In genomic region chr17:50533185-50533584, GRCh38 we compare ENCODE assay signal across 2 cellular contexts.
A peak's percentile ranks its signal among the peaks of the same experiment; 100 is the strongest.
TF ChIP-seq lines count a peak whose summit lies in the region.

No MANE protein-coding gene starts in this region.

TF ChIP-seq in GM23338, 12 proteins besides CTCF, POLR2A, EP300 and RAD21:
- TF ChIP-seq ETS1 (IDR thresholded peaks at IDR 0.05) = 0 out of 2 replicates have a peak, but pooled peaks have one; percentile 7
- TF ChIP-seq ZNF462 (CRISPR knock-in tag; IDR thresholded peaks at IDR 0.05) = no peak
TF ChIP-seq in GM23338: peak in this region for 1.

TF ChIP-seq in WTC11, 78 proteins besides CTCF, POLR2A, EP300 and RAD21:
- TF ChIP-seq SMAD3 (CRISPR knock-in tag; IDR thresholded peaks at IDR 0.05; ENCODE audit: borderline replicate concordance) = no peak
- no peak for TF ChIP-seq ZNF232 (CRISPR knock-in tag; IDR thresholded peaks at IDR 0.05)
TF ChIP-seq in WTC11: peak in this region for 0.
